8 cellular contexts compared by ENCODE assay signal in genomic region chr12:122190842-122191668, GRCh38. TPM values are rescaled to one million over a fixed set of nuclear protein-coding genes. Genes with fewer than 3 reads are reported as not detected.
DNase-seq lines count a peak whose midpoint lies in the region; ATAC-seq lines count a peak whose summit lies in the region.

No MANE protein-coding gene starts in this region.

- H3K36me3 Mint-ChIP-seq in activated naive CD4-positive, alpha-beta T cell treated with anti-CD3 and anti-CD28 coated beads, Interleukin-2, amount 50 U/mL, for 72 hours = no peaks in the 10 kb centered on the region

- intact Hi-C loops in left ventricle myocardium superior (cut with micrococcal nuclease) = no loop called here

- DNase-seq in ELR (ENCODE audit: low read depth) = peak; percentile 74
- DNase-seq in Jurkat, Clone E6-1 (ENCODE audit: low read depth, low spot score) = peak; percentile 64
- DNase-seq in SK-MEL-5 (ENCODE audit: low read depth, low spot score) = peak; percentile 73
- peak in 1 of 2 donors; percentile 81 for DNase-seq in activated naive CD4-positive, alpha-beta T cell treated with anti-CD3 and anti-CD28 coated beads, Interleukin-2, amount 50 U/mL, for 72 hours (ENCODE audit: low spot score in 2 of 2)
- DNase-seq in left ventricle myocardium superior = peak; percentile 64
- DNase-seq in stimulated activated CD4-positive, alpha-beta T cell treated with anti-CD3 and anti-CD28 coated beads, Interleukin-12 subunit alpha, Interleukin-12 subunit beta, amount 100 ng/mL, for 48 hours (ENCODE audit: low read depth in 2 of 3, low spot score in 1 of 3) = peak; percentile 51 to 77 (median 59)

- H3K27ac Mint-ChIP-seq in activated naive CD4-positive, alpha-beta T cell treated with anti-CD3 and anti-CD28 coated beads, Interleukin-2, amount 50 U/mL, for 72 hours = no peak overlapping the region

- no peak overlapping the region for H3K4me3 ChIP-seq in Jurkat, Clone E6-1 (ENCODE audit: low read length)

- in situ Hi-C loops in SK-MEL-5 (cut with HindIII; ENCODE audit: low pct_unique_long_range_greater_than_20kb, low sequenced_read_pairs) = no loop called here

- H3K9me3 Mint-ChIP-seq in activated naive CD4-positive, alpha-beta T cell treated with anti-CD3 and anti-CD28 coated beads, Interleukin-2, amount 50 U/mL, for 72 hours = peaks cover 4 to 5% of the 10 kb centered on the region in 2 donors

- ATAC-seq in activated naive CD4-positive, alpha-beta T cell treated with anti-CD3 and anti-CD28 coated beads, Interleukin-2, amount 50 U/mL, for 72 hours = peak; percentile 78 to 95
- ATAC-seq in left ventricle myocardium superior = peak; percentile 84
- ATAC-seq in GM19351 (IDR thresholded peaks at IDR 0.05; ENCODE audit: unreplicated experiment) = no peak
- no peak for ATAC-seq in GM18907 (IDR thresholded peaks at IDR 0.05; ENCODE audit: unreplicated experiment)

RNA-seq across cellular contexts. Expression of gene LRRC43, which starts 8.1 kb away (rescaled TPM):
- not detected for polyA plus RNA-seq in Jurkat, Clone E6-1 (2012; ENCODE audit: insufficient read depth, insufficient read length)
- total RNA-seq in SK-MEL-5 (2014; rRNA removed; shearing (Covaris generic)) = not detected in 2 replicates
- not detected in 2 replicates for polyA plus RNA-seq in SK-MEL-5 (2015; cell fraction: cytosol; rRNA removed)
- not detected in 2 replicates for polyA plus RNA-seq in SK-MEL-5 (2015; cell fraction: nucleus; rRNA removed)
- total RNA-seq in activated naive CD4-positive, alpha-beta T cell treated with anti-CD3 and anti-CD28 coated beads, Interleukin-2, amount 50 U/mL, for 72 hours = under 1 TPM; 0.36 to 0.47 TPM
- 1.4 TPM for total RNA-seq in left ventricle myocardium superior

RNA-seq across cellular contexts. Expression of gene B3GNT4, which starts 12.5 kb away (rescaled TPM):
- polyA plus RNA-seq in Jurkat, Clone E6-1 (2012; ENCODE audit: insufficient read depth, insufficient read length) = 3.4 TPM
- 0.05 and 0.21 TPM in 2 replicates for total RNA-seq in SK-MEL-5 (2014; rRNA removed; shearing (Covaris generic))
- 0.10 and 0.14 TPM in 2 replicates for polyA plus RNA-seq in SK-MEL-5 (2015; cell fraction: cytosol; rRNA removed)
- 0.09 and 0.51 TPM in 2 replicates for polyA plus RNA-seq in SK-MEL-5 (2015; cell fraction: nucleus; rRNA removed)
- total RNA-seq in activated naive CD4-positive, alpha-beta T cell treated with anti-CD3 and anti-CD28 coated beads, Interleukin-2, amount 50 U/mL, for 72 hours = 1 to 10 TPM in 1 of 2 donors, not detected in 1; 5.5 TPM
- total RNA-seq in left ventricle myocardium superior = not detected

RNA-seq across cellular contexts. Expression of gene IL31, which starts 17.0 kb away (rescaled TPM):
- not detected for polyA plus RNA-seq in Jurkat, Clone E6-1 (2012; ENCODE audit: insufficient read depth, insufficient read length)
- not detected in 2 replicates for total RNA-seq in SK-MEL-5 (2014; rRNA removed; shearing (Covaris generic))
- polyA plus RNA-seq in SK-MEL-5 (2015; cell fraction: cytosol; rRNA removed) = not detected in 2 replicates
- not detected in 2 replicates for polyA plus RNA-seq in SK-MEL-5 (2015; cell fraction: nucleus; rRNA removed)
- under 1 TPM in 1 of 2 donors, not detected in 1; 0.87 TPM for total RNA-seq in activated naive CD4-positive, alpha-beta T cell treated with anti-CD3 and anti-CD28 coated beads, Interleukin-2, amount 50 U/mL, for 72 hours
- not detected for total RNA-seq in left ventricle myocardium superior

RNA-seq across cellular contexts. Expression of gene DIABLO, which starts 34.8 kb away (rescaled TPM):
- 84.2 TPM for polyA plus RNA-seq in Jurkat, Clone E6-1 (2012; ENCODE audit: insufficient read depth, insufficient read length)
- total RNA-seq in SK-MEL-5 (2014; rRNA removed; shearing (Covaris generic)) = 72.1 and 85.1 TPM in 2 replicates
- polyA plus RNA-seq in SK-MEL-5 (2015; cell fraction: cytosol; rRNA removed) = 85.9 and 87.7 TPM in 2 replicates
- polyA plus RNA-seq in SK-MEL-5 (2015; cell fraction: nucleus; rRNA removed) = 82.2 and 86.2 TPM in 2 replicates
- 10 to 100 TPM; 50.0 to 63.8 TPM for total RNA-seq in activated naive CD4-positive, alpha-beta T cell treated with anti-CD3 and anti-CD28 coated beads, Interleukin-2, amount 50 U/mL, for 72 hours
- total RNA-seq in left ventricle myocardium superior = 30.4 TPM

Comparison
In these comparisons a context has a peak if more than half of its experiments do, and no peak if none do; other contexts are left out.
1. ATAC-seq: peak in activated naive CD4-positive, alpha-beta T cell treated with anti-CD3 and anti-CD28 coated beads, Interleukin-2, amount 50 U/mL, for 72 hours (2 of 2) and left ventricle myocardium superior (single experiment); none in GM19351 (single experiment) and GM18907 (single experiment).